Comparison of ENCODE assay signal across 10 cellular contexts in the genomic region with DNA sequence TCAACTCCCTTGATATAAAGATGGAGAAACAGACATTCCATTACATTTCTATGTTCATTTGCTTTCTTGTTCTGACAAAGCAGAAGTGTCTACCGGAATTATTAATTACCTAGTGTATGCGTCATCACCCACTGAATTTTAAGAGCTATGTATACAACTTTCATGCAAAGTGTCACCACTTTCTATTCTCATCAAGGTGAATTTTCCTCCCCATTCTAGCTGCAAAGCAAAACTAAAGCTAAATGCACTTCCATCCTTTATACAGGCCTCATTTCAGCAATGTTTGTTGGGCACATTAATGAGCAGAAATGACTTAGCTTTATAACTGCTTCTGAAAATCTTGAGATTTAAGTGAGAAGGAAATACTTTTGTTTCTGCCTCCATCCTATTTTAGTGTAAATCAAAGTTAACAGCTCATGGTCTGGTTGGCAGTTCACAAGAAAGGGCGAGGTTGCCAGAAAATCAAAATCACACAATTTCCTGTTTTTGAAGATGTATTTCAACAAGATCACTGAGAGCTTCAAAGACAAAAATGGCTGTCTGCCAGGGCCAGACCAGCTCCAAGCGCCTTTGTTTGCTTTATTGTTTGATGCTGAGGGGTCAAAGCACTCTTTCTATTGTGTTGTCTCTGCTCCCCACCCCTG. TPM values are rescaled to one million over a fixed set of nuclear protein-coding genes. Genes with fewer than 3 reads are reported as not detected.
DNase-seq lines count a peak whose midpoint lies in the region; ATAC-seq and TF ChIP-seq lines count a peak whose summit lies in the region.
"Had no signal": no experiment of that assay in that cellular context is flagged by ENCODE, and none has a peak within 500 bp of the region (broad histone marks: within the 10 kb centered on the region; RNA-seq: fewer than 3 reads in every experiment).

No MANE protein-coding gene starts in this region.

- H3K4me1 Mint-ChIP-seq in T-helper 1 cell treated with Interleukin-12 subunit alpha and Interleukin-12 subunit beta and Interleukin-4 antibody, amounts not matched to agents 30 μg/mL and 1 μg/mL, for 36 hours (ENCODE audit: low read depth): peaks cover 45% of the 10 kb centered on the region

- no peak for TF ChIP-seq EP300 in stomach (IDR thresholded peaks at IDR 0.05)

- no peaks in the 10 kb centered on the region for H3K27me3 ChIP-seq in stomach

- peaks cover 5% of the 10 kb centered on the region for H3K9me3 Mint-ChIP-seq in T-helper 1 cell treated with Interleukin-12 subunit alpha and Interleukin-12 subunit beta and Interleukin-4 antibody, amounts not matched to agents 30 μg/mL and 1 μg/mL, for 36 hours

- H3K27me3 Mint-ChIP-seq in T-helper 1 cell treated with Interleukin-12 subunit alpha and Interleukin-12 subunit beta and Interleukin-4 antibody, amounts not matched to agents 30 μg/mL and 1 μg/mL, for 36 hours (ENCODE audit: low read depth): no peaks in the 10 kb centered on the region

- ATAC-seq in GM18505 (IDR thresholded peaks at IDR 0.05; ENCODE audit: unreplicated experiment) (peak; percentile 68), GM21723 (IDR thresholded peaks at IDR 0.05; ENCODE audit: unreplicated experiment) (peak; percentile 66), HG02623 (IDR thresholded peaks at IDR 0.05; ENCODE audit: unreplicated experiment) (no peak)

- no peaks in the 10 kb centered on the region for H3K36me3 ChIP-seq in stomach

- TF ChIP-seq POLR2A in GM18505 (IDR thresholded peaks at IDR 0.05; ENCODE audit: borderline replicate concordance, extremely low read depth, insufficient read depth, insufficient read length): peak; percentile 45
- no peak for TF ChIP-seq POLR2A in stomach (IDR thresholded peaks at IDR 0.05)

- peak; percentile 12 for DNase-seq in left kidney (ENCODE audit: low read depth, low spot score)
- DNase-seq in SIG-M5 (lab: John Stamatoyannopoulos, UW): no peak
- no peak for DNase-seq in stomach
- DNase-seq in stimulated activated CD4-positive, alpha-beta T cell treated with anti-CD3 and anti-CD28 coated beads, Interleukin-2, amount 100 ng/mL, for 48 hours: no peak
- DNase-seq: activated CD8-positive, alpha-beta memory T cell treated with anti-CD3 and anti-CD28 coated beads, Interleukin-2, amount 50 U/mL, for 48 hours; mesendoderm had no signal

- H3K27ac Mint-ChIP-seq in T-helper 1 cell treated with Interleukin-12 subunit alpha and Interleukin-12 subunit beta and Interleukin-4 antibody, amounts not matched to agents 30 μg/mL and 1 μg/mL, for 36 hours: peak overlapping the region; percentile 92

- WGBS in stomach, 5 donors: 60 to 77% (median 67%) methylated on average over 4 of the region's 4 CpGs

- peak overlapping the region in 2 of 5 donors; percentile 17 to 38 for H3K27ac ChIP-seq in stomach

- H3K4me3 ChIP-seq in stomach: no peak overlapping the region

- TF ChIP-seq CTCF in stomach (IDR thresholded peaks at IDR 0.05): no peak

- H3K4me1 ChIP-seq in stomach: no peaks in the 10 kb centered on the region

- no peak overlapping the region for H3K4me3 Mint-ChIP-seq in T-helper 1 cell treated with Interleukin-12 subunit alpha and Interleukin-12 subunit beta and Interleukin-4 antibody, amounts not matched to agents 30 μg/mL and 1 μg/mL, for 36 hours

- no peaks in the 10 kb centered on the region for H3K9me3 ChIP-seq in stomach

- intact Hi-C loops in stomach (cut with DNase I; ENCODE audit: low total_unique reads): no loop called here

- peaks cover 16% of the 10 kb centered on the region for H3K36me3 Mint-ChIP-seq in T-helper 1 cell treated with Interleukin-12 subunit alpha and Interleukin-12 subunit beta and Interleukin-4 antibody, amounts not matched to agents 30 μg/mL and 1 μg/mL, for 36 hours (ENCODE audit: low read depth)

RNA-seq across cellular contexts. Expression of gene FAM9C, which starts 7.2 kb away (rescaled TPM):
- under 1 TPM in 1 of 5 donors, not detected in 4; 0.18 TPM for total RNA-seq in stomach
- polyA plus RNA-seq in stomach: under 1 TPM in 1 of 3 donors, not detected in 2; 0.31 TPM
